In the genomic region with DNA sequence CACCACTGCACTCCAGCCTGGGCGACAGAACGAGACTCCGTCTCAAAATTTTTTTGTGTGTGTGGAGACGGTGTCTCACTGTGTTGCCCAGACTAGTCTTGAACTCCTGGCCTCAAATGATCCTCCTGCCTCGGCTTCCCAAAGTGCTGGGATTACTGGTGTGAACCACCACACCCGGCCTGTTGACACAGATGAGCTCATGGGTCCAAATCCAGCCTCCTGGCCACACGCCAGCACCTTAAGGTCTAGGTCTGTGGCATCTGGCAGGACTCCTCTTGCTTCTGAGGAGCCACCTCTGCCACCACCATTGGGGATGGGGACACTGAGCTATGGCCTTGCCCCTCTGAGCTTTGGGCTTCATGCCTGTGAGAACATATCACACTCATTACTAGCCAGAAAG, we compare ENCODE assay signal across 21 cellular contexts. TPM values are rescaled to one million over a fixed set of nuclear protein-coding genes. Genes with fewer than 3 reads are reported as not detected.
A peak's percentile ranks its signal among the peaks of the same experiment; 100 is the strongest.
DNase-seq lines count a peak whose midpoint lies in the region; ATAC-seq and TF ChIP-seq lines count a peak whose summit lies in the region.
"Had no signal": no experiment of that assay in that cellular context is flagged by ENCODE, and none has a peak within 500 bp of the region (broad histone marks: within the 10 kb centered on the region; RNA-seq: fewer than 3 reads in every experiment).

No MANE protein-coding gene starts in this region.

- H3K27me3 Mint-ChIP-seq in activated T-cell treated with anti-CD3 and anti-CD28 coated beads, Interleukin-2, amount 50 U/mL, for 24 hours, result no peaks in the 10 kb centered on the region
- H3K27me3 Mint-ChIP-seq: T-cell had no signal

- no peak overlapping the region for H3K27ac Mint-ChIP-seq in activated T-cell treated with anti-CD3 and anti-CD28 coated beads, Interleukin-2, amount 50 U/mL, for 24 hours
- H3K27ac Mint-ChIP-seq: CD4-positive, CD25-positive, alpha-beta regulatory T cell; T-cell had no signal

- no peak overlapping the region for H3K4me3 Mint-ChIP-seq in activated T-cell treated with anti-CD3 and anti-CD28 coated beads, Interleukin-2, amount 50 U/mL, for 24 hours
- H3K4me3 Mint-ChIP-seq: CD4-positive, CD25-positive, alpha-beta regulatory T cell; T-cell had no signal

- no peaks in the 10 kb centered on the region for H3K9me3 ChIP-seq in WERI-Rb-1 (ENCODE audit: severe bottlenecking)
- H3K9me3 ChIP-seq: BLaER1 had no signal

- TF ChIP-seq CTCF in WERI-Rb-1 (IDR thresholded peaks at IDR 0.05; ENCODE audit: low read depth, low read length), result no peak

- H3K36me3 Mint-ChIP-seq in activated T-cell treated with anti-CD3 and anti-CD28 coated beads, Interleukin-2, amount 50 U/mL, for 24 hours (ENCODE audit: low read depth), result no peaks in the 10 kb centered on the region
- H3K36me3 Mint-ChIP-seq: CD4-positive, CD25-positive, alpha-beta regulatory T cell; T-cell had no signal

- H3K36me3 ChIP-seq in WERI-Rb-1, result peaks cover 15% of the 10 kb centered on the region
- H3K36me3 ChIP-seq: BLaER1 had no signal

- no peaks in the 10 kb centered on the region for H3K9me3 Mint-ChIP-seq in activated T-cell treated with anti-CD3 and anti-CD28 coated beads, Interleukin-2, amount 50 U/mL, for 24 hours
- H3K9me3 Mint-ChIP-seq: CD4-positive, CD25-positive, alpha-beta regulatory T cell; T-cell had no signal

- peak; percentile 9 for DNase-seq in NCI-H2029 (lab: John Stamatoyannopoulos, UW)
- no peak for DNase-seq in NCI-H2029 treated with DMSO at 0.1 percent for 48 hours (lab: John Stamatoyannopoulos, UW)
- peak; percentile 18 for DNase-seq in Daoy (ENCODE audit: low read depth)
- peak; percentile 39 for DNase-seq in NCI-H69 (lab: John Stamatoyannopoulos, UW)
- DNase-seq in WERI-Rb-1, result peak; percentile 32
- no peak for DNase-seq in NCI-H146 (lab: John Stamatoyannopoulos, UW)
- no peak for DNase-seq in activated T-cell treated with anti-CD3 and anti-CD28 coated beads, Interleukin-2, amount 50 U/mL, for 24 hours
- DNase-seq: CD4-positive, CD25-positive, alpha-beta regulatory T cell; DMS79 treated with DMSO at 0.1 percent for 48 hours; KBM-7; NCI-H1092; NCI-H1417 treated with DMSO at 0.1 percent for 48 hours; NCI-H187; NCI-H2107; NCI-H526 treated with DMSO at 0.1 percent for 48 hours; PC-9; SHP77; T-cell had no signal

- no peak overlapping the region for H3K4me3 ChIP-seq in WERI-Rb-1 (ENCODE audit: low read depth, low read length)
- H3K4me3 ChIP-seq: BLaER1, PC-9 had no signal

- H3K27ac ChIP-seq in WERI-Rb-1, result no peak overlapping the region
- H3K27ac ChIP-seq: BLaER1, PC-9 had no signal

- ATAC-seq in HG03354 (IDR thresholded peaks at IDR 0.05; ENCODE audit: poor library complexity, severe bottlenecking, unreplicated experiment), result no peak
- ATAC-seq: T-cell had no signal

- H3K27me3 ChIP-seq in WERI-Rb-1 (ENCODE audit: insufficient read depth, low read depth, severe bottlenecking), result no peaks in the 10 kb centered on the region
- H3K27me3 ChIP-seq: BLaER1 had no signal

- H3K4me1 Mint-ChIP-seq in activated T-cell treated with anti-CD3 and anti-CD28 coated beads, Interleukin-2, amount 50 U/mL, for 24 hours (ENCODE audit: low read depth), result peaks cover 4% of the 10 kb centered on the region

RNA-seq across cellular contexts. Expression of gene CDIPT, which starts 5.4 kb away (rescaled TPM):
- total RNA-seq in Daoy (2014; rRNA removed; shearing (Covaris generic)), result 33.5 and 46.1 TPM in 2 replicates

RNA-seq across cellular contexts. Expression of gene SEZ6L2, which starts 31.0 kb away (rescaled TPM):
- 2.6 and 27.0 TPM in 2 replicates for total RNA-seq in Daoy (2014; rRNA removed; shearing (Covaris generic))
- total RNA-seq: CD4-positive, CD25-positive, alpha-beta regulatory T cell; T-helper 2 cell treated with Interferon-gamma antibody and Interleukin-4, amounts not matched to agents 100 ng/mL and 5 ng/mL, for 36 hours had no signal

RNA-seq across cellular contexts. Expression of gene ASPHD1, which starts 31.9 kb away (rescaled TPM):
- 0.89 and 2.2 TPM in 2 replicates for total RNA-seq in Daoy (2014; rRNA removed; shearing (Covaris generic))
- total RNA-seq: CD4-positive, CD25-positive, alpha-beta regulatory T cell; T-cell had no signal

RNA-seq across cellular contexts. Expression of gene MVP, which starts 48.1 kb away (rescaled TPM):
- total RNA-seq in Daoy (2014; rRNA removed; shearing (Covaris generic)), result 60.5 and 71.4 TPM in 2 replicates

RNA-seq across cellular contexts. Expression of gene PAGR1, which starts 52.4 kb away (rescaled TPM):
- 50.0 and 78.6 TPM in 2 replicates for total RNA-seq in Daoy (2014; rRNA removed; shearing (Covaris generic))

Comparison
In these comparisons a context has a peak if more than half of its experiments do, and no peak if none do; other contexts are left out.
1. DNase-seq: peak in NCI-H2029 (single experiment), Daoy (single experiment), NCI-H69 (single experiment) and WERI-Rb-1 (single experiment); none in NCI-H2029 treated with DMSO at 0.1 percent for 48 hours (single experiment), NCI-H146 (single experiment) and activated T-cell treated with anti-CD3 and anti-CD28 coated beads, Interleukin-2, amount 50 U/mL, for 24 hours (single experiment).